ENCODE assay signal across 10 cellular contexts in genomic region chr7:129831424-129832058, GRCh38.
DNase-seq lines count a peak whose midpoint lies in the region; TF ChIP-seq lines count a peak whose summit lies in the region.
"Had no signal": no experiment of that assay in that cellular context is flagged by ENCODE, and none has a peak within 500 bp of the region (broad histone marks: within the 10 kb centered on the region; RNA-seq: fewer than 3 reads in every experiment).

No MANE protein-coding gene starts in this region.

- WGBS in ectodermal cell, 2 experiments = 83% methylated on average over 5 of the region's 5 CpGs

- no peaks in the 10 kb centered on the region for H3K79me2 ChIP-seq in ACC112 (ENCODE audit: control insufficient read depth, insufficient read depth, low read length, unreplicated experiment)

- H3K27ac ChIP-seq in ACC112 (ENCODE audit: low read depth, low read length) = peak overlapping the region; percentile 83
- peak overlapping the region; percentile 52 for H3K27ac ChIP-seq in ectodermal cell (ENCODE audit: insufficient read depth, low read depth, low read length, poor library complexity, severe bottlenecking)

- H3K27me3 ChIP-seq in ACC112 (ENCODE audit: insufficient read depth, low read length) (no peaks in the 10 kb centered on the region), ectodermal cell (ENCODE audit: control insufficient read depth, insufficient read depth, low read length, poor library complexity, severe bottlenecking) (no peaks in the 10 kb centered on the region)

- H3K4me1 ChIP-seq in ACC112 (ENCODE audit: control insufficient read depth, insufficient read depth, low read length, unreplicated experiment) (peaks cover 32% of the 10 kb centered on the region), ectodermal cell (ENCODE audit: control insufficient read depth, insufficient read depth, low read length) (peaks cover 20% of the 10 kb centered on the region)

- H3K36me3 Mint-ChIP-seq in mesothelial cell of epicardium (peaks cover 12% of the 10 kb centered on the region), immature natural killer cell (peaks cover 4 to 34% (median 6%) of the 10 kb centered on the region in 3 donors)

- H2AFZ ChIP-seq in ACC112 (ENCODE audit: low read length, unreplicated experiment) = no peak overlapping the region

- H3K4me3 ChIP-seq in ACC112 (ENCODE audit: low read depth, low read length) (peak overlapping the region; percentile 11; the same call in 1 of the 2 replicates), ectodermal cell (ENCODE audit: insufficient read depth, low read depth, low read length) (no peak overlapping the region)

- H3K4me3 Mint-ChIP-seq in mesothelial cell of epicardium (no peak overlapping the region), immature natural killer cell (no peak overlapping the region)
- H3K4me3 Mint-ChIP-seq: activated T-cell treated with anti-CD3 and anti-CD28 coated beads, Interleukin-2, amount 50 U/mL, for 72 hours had no signal

- no peak for TF ChIP-seq CTCF in mesothelial cell of epicardium (IDR thresholded peaks at IDR 0.05; ENCODE audit: unreplicated experiment)

- H3K27me3 Mint-ChIP-seq in mesothelial cell of epicardium (ENCODE audit: low read depth) (no peaks in the 10 kb centered on the region), immature natural killer cell (ENCODE audit: low read depth in 3 of 3) (peaks cover 0 to 5% (median 4%) of the 10 kb centered on the region in 3 donors)

- H3K9me3 Mint-ChIP-seq in mesothelial cell of epicardium = no peaks in the 10 kb centered on the region
- no peaks in the 10 kb centered on the region for H3K9me3 Mint-ChIP-seq in immature natural killer cell
- H3K9me3 Mint-ChIP-seq: activated T-cell treated with anti-CD3 and anti-CD28 coated beads, Interleukin-2, amount 50 U/mL, for 72 hours had no signal

- H3K9me3 ChIP-seq in ectodermal cell (ENCODE audit: control insufficient read depth, low read length) = no peaks in the 10 kb centered on the region

- peak overlapping the region; percentile 99 for H3K27ac Mint-ChIP-seq in mesothelial cell of epicardium
- H3K27ac Mint-ChIP-seq in immature natural killer cell = no peak overlapping the region
- H3K27ac Mint-ChIP-seq: activated T-cell treated with anti-CD3 and anti-CD28 coated beads, Interleukin-2, amount 50 U/mL, for 72 hours had no signal

- peak; percentile 99 for DNase-seq in M059J (ENCODE audit: low read depth)
- no peak for DNase-seq in mesothelial cell of epicardium (ENCODE audit: low spot score in 2 of 2, unreplicated experiment in 2 of 2)
- no peak for DNase-seq in immature natural killer cell
- no peak for DNase-seq in stimulated activated naive CD4-positive, alpha-beta T cell treated with Interleukin-2 at 50 U/mL for 16 hours (lab: John Stamatoyannopoulos, UW)
- no peak for DNase-seq in GM19240 (ENCODE audit: insufficient read length, low spot score)
- DNase-seq in activated T-cell treated with anti-CD3 and anti-CD28 coated beads for 4 hours = no peak
- DNase-seq: activated T-cell treated with anti-CD3 and anti-CD28 coated beads, Interleukin-2, amount 50 U/mL, for 72 hours; NCI-H1436 treated with DMSO at 0.1 percent for 48 hours had no signal

- H3K36me3 ChIP-seq in ACC112 (ENCODE audit: insufficient read depth, low read length) (peaks cover 6% of the 10 kb centered on the region; the same call in 1 of the 2 replicates), ectodermal cell (ENCODE audit: control insufficient read depth, insufficient read depth, low read length) (no peaks in the 10 kb centered on the region)

- peaks cover 49% of the 10 kb centered on the region for H3K4me1 Mint-ChIP-seq in mesothelial cell of epicardium
- H3K4me1 Mint-ChIP-seq in immature natural killer cell = peaks cover 9 to 12% of the 10 kb centered on the region in 2 donors
